In the genomic region with DNA sequence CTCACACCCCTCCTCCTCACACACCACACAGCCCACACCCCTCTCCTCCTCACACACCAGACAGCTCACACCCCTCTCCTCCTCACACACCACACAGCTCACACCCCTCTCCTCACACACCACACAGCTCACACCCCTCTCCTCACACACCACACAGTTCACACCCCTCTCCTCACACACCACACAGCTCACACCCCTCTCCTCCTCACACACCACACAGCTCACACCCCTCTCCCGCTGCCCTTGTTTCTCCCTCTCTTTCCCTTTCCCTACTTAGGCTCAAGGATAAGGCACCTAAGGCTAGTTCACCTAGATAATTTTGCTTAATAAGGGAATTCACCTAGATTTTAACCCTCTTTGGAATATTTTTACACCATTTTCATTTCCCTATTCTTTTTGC, we compare ENCODE assay signal across 2 cellular contexts.
TF ChIP-seq lines count a peak whose summit lies in the region.

No MANE protein-coding gene starts in this region.

TF ChIP-seq in A549, 52 proteins besides CTCF, POLR2A, EP300 and RAD21:
- TF ChIP-seq MAFK (IDR thresholded peaks at IDR 0.05; ENCODE audit: partially characterized antibody), result peak; percentile 33

TF ChIP-seq in K562, 482 proteins besides CTCF, POLR2A, EP300 and RAD21:
- TF ChIP-seq ZNF316 (IDR thresholded peaks at IDR 0.05), result peak; percentile 45; the same call in 1 of the 2 replicates
